Comparison of ENCODE assay signal across 20 cellular contexts in genomic region chr18:49855711-49856110, GRCh38. TPM values are rescaled to one million over a fixed set of nuclear protein-coding genes. Genes with fewer than 3 reads are reported as not detected.
DNase-seq lines count a peak whose midpoint lies in the region; ATAC-seq lines count a peak whose summit lies in the region.
"Had no signal": no experiment of that assay in that cellular context is flagged by ENCODE, and none has a peak within 500 bp of the region (broad histone marks: within the 10 kb centered on the region; RNA-seq: fewer than 3 reads in every experiment).

No MANE protein-coding gene starts in this region.

- no peak overlapping the region for H3K9ac ChIP-seq in mesenchymal stem cell (ENCODE audit: low read length)
- H3K9ac ChIP-seq: BLaER1 treated with 17β-estradiol and CSF1 and Interleukin-3, amounts not matched to agents 10 nM and 100 nM had no signal

- no peak overlapping the region for H2BK120ac ChIP-seq in mesenchymal stem cell (ENCODE audit: low read depth, low read length)

- H4K8ac ChIP-seq in mesenchymal stem cell (ENCODE audit: low read length): no peak overlapping the region

- peaks cover 0 to 15% of the 10 kb centered on the region in 2 experiments for H3K27me3 ChIP-seq in mesenchymal stem cell (ENCODE audit: control insufficient read depth in 1 of 2, insufficient read depth in 1 of 2, low read length in 2 of 2)
- H3K27me3 ChIP-seq: BLaER1 treated with 17β-estradiol and CSF1 and Interleukin-3, amounts not matched to agents 10 nM and 100 nM had no signal

- no peak overlapping the region for H3K27ac ChIP-seq in mesenchymal stem cell (ENCODE audit: low read length, poor library complexity, severe bottlenecking)
- H3K27ac ChIP-seq: 22Rv1; A549; BLaER1 treated with 17β-estradiol and CSF1 and Interleukin-3, amounts not matched to agents 10 nM and 100 nM; C4-2B had no signal

- H3K18ac ChIP-seq in mesenchymal stem cell (ENCODE audit: low read depth in 1 of 2, low read length in 2 of 2): no peak overlapping the region

- H3K4ac ChIP-seq in mesenchymal stem cell (ENCODE audit: low read depth in 1 of 2, low read length in 2 of 2): no peak overlapping the region

- H2BK12ac ChIP-seq in mesenchymal stem cell (ENCODE audit: low read length in 2 of 2): no peak overlapping the region

- no peak overlapping the region for H3K23ac ChIP-seq in mesenchymal stem cell (ENCODE audit: low read length in 2 of 2)

- no peaks in the 10 kb centered on the region for H3K9me3 ChIP-seq in mesenchymal stem cell (ENCODE audit: control insufficient read depth, low read length)
- H3K9me3 ChIP-seq: A549; BLaER1 treated with 17β-estradiol and CSF1 and Interleukin-3, amounts not matched to agents 10 nM and 100 nM; Caco-2 had no signal

- H3K4me1 ChIP-seq in mesenchymal stem cell (ENCODE audit: control insufficient read depth, insufficient read depth, low read depth, low read length): peaks cover 18% of the 10 kb centered on the region

- peak; percentile 42 for DNase-seq in activated CD8-positive, alpha-beta memory T cell treated with anti-CD3 and anti-CD28 coated beads, Interleukin-2, amount 50 U/mL, for 48 hours
- DNase-seq in activated CD8-positive, alpha-beta memory T cell treated with anti-CD3 and anti-CD28 coated beads, Interleukin-2, amount 50 U/mL, for 4 hours: no peak
- DNase-seq in cerebellum (ENCODE audit: low spot score) (peak; percentile 28), mesenchymal stem cell (no peak), ureter (ENCODE audit: low spot score) (peak; percentile 18), NCI-H510A treated with DMSO at 0.1 percent for 48 hours (lab: John Stamatoyannopoulos, UW) (no peak), NCI-H82 (lab: John Stamatoyannopoulos, UW) (no peak)
- DNase-seq: AML-193; Caco-2; Calu3; CD4-positive, alpha-beta T cell; CD8-positive, alpha-beta T cell; DMS79 treated with DMSO at 0.1 percent for 48 hours; GDM1 had no signal

- H3K4me3 ChIP-seq in mesenchymal stem cell (ENCODE audit: insufficient read depth in 1 of 2, low read depth in 1 of 2, low read length in 2 of 2): no peak overlapping the region
- H3K4me3 ChIP-seq: A549; BLaER1 treated with 17β-estradiol and CSF1 and Interleukin-3, amounts not matched to agents 10 nM and 100 nM; GM12878 had no signal

- ATAC-seq in GM18858 (IDR thresholded peaks at IDR 0.05; ENCODE audit: unreplicated experiment): no peak
- ATAC-seq: A549; CD8-positive, alpha-beta T cell; GM12878 had no signal

- H4K91ac ChIP-seq in mesenchymal stem cell (ENCODE audit: low read length): no peak overlapping the region

- H3K4me2 ChIP-seq in mesenchymal stem cell (ENCODE audit: low read length, poor library complexity, severe bottlenecking): no peak overlapping the region
- H3K4me2 ChIP-seq: A549; BLaER1 treated with 17β-estradiol and CSF1 and Interleukin-3, amounts not matched to agents 10 nM and 100 nM had no signal

- no peak overlapping the region for H2BK15ac ChIP-seq in mesenchymal stem cell (ENCODE audit: low read depth, poor library complexity, severe bottlenecking)

- H2AK5ac ChIP-seq in mesenchymal stem cell (ENCODE audit: low read length, severe bottlenecking): peak overlapping the region; percentile 12

- no peaks in the 10 kb centered on the region for H3K79me1 ChIP-seq in mesenchymal stem cell (replicated peaks; ENCODE audit: low read length, poor library complexity, severe bottlenecking)

- H3K14ac ChIP-seq in mesenchymal stem cell (ENCODE audit: low read length in 2 of 2): no peak overlapping the region

- no peaks in the 10 kb centered on the region for H3K36me3 ChIP-seq in mesenchymal stem cell (ENCODE audit: control insufficient read depth in 1 of 2, insufficient read depth in 2 of 2, low read depth in 1 of 2, low read length in 2 of 2)
- H3K36me3 ChIP-seq: BLaER1 treated with 17β-estradiol and CSF1 and Interleukin-3, amounts not matched to agents 10 nM and 100 nM had no signal

- H2BK5ac ChIP-seq in mesenchymal stem cell (ENCODE audit: low read depth, low read length, poor library complexity, severe bottlenecking): no peak overlapping the region

- no peak overlapping the region for H2AFZ ChIP-seq in mesenchymal stem cell (ENCODE audit: low read depth, low read length)

- WGBS in mesenchymal stem cell: 75% methylated on average over 4 of the region's 4 CpGs

RNA-seq across cellular contexts. Expression of gene ACAA2, which starts 42.4 kb away (rescaled TPM):
- total RNA-seq in cerebellum (24.6 TPM), ureter (21.3 TPM)
- 34.3 TPM for polyA plus RNA-seq in mesenchymal stem cell (2013, experiment 1 of 2)
- polyA plus RNA-seq in mesenchymal stem cell (2013, experiment 2 of 2): 35.9 TPM

Comparison
In these comparisons a context has a peak if more than half of its experiments do, and no peak if none do; other contexts are left out.
1. DNase-seq: peak in activated CD8-positive, alpha-beta memory T cell treated with anti-CD3 and anti-CD28 coated beads, Interleukin-2, amount 50 U/mL, for 48 hours (single experiment), cerebellum (single experiment) and ureter (single experiment); none in activated CD8-positive, alpha-beta memory T cell treated with anti-CD3 and anti-CD28 coated beads, Interleukin-2, amount 50 U/mL, for 4 hours (single experiment), mesenchymal stem cell (single experiment), NCI-H510A treated with DMSO at 0.1 percent for 48 hours (single experiment) and NCI-H82 (single experiment).